ENCODE assay signal across 20 cellular contexts in genomic region chr5:146185161-146185560, GRCh38. TPM values are rescaled to one million over a fixed set of nuclear protein-coding genes. Genes with fewer than 3 reads are reported as not detected.
A peak's percentile ranks its signal among the peaks of the same experiment; 100 is the strongest.
DNase-seq lines count a peak whose midpoint lies in the region; ATAC-seq and TF ChIP-seq lines count a peak whose summit lies in the region.
"Had no signal": no experiment of that assay in that cellular context is flagged by ENCODE, and none has a peak within 500 bp of the region (broad histone marks: within the 10 kb centered on the region; RNA-seq: fewer than 3 reads in every experiment).

No MANE protein-coding gene starts in this region.

- no peak overlapping the region for H3K9ac ChIP-seq in mammary epithelial cell (ENCODE audit: insufficient read depth, low read length)
- H3K9ac ChIP-seq: parathyroid adenoma had no signal

- no peaks in the 10 kb centered on the region for H3K27me3 ChIP-seq in CD4-positive, alpha-beta memory T cell (ENCODE audit: insufficient read depth, low read length)
- no peaks in the 10 kb centered on the region for H3K27me3 ChIP-seq in mammary epithelial cell (ENCODE audit: insufficient read depth, low read length)
- H3K27me3 ChIP-seq: colonic mucosa, heart right ventricle, stomach had no signal

- H3K4me1 ChIP-seq in CD4-positive, alpha-beta memory T cell (ENCODE audit: insufficient read depth, low read length) = peaks cover 25% of the 10 kb centered on the region
- peaks cover 10% of the 10 kb centered on the region for H3K4me1 ChIP-seq in mammary epithelial cell (ENCODE audit: insufficient read depth, low read length)
- H3K4me1 ChIP-seq: parathyroid adenoma had no signal

- CTCF ChIA-PET in CD4-positive, alpha-beta memory T cell (lab: Charles Lee; ENCODE audit: partially characterized antibody) = interaction anchor here (1.9 kb wide), 1 partner anchor 16 kb away, joined by 5 read pairs; no protein-coding TSS in a partner anchor
- CTCF ChIA-PET in mammary epithelial cell (lab: Charles Lee; ENCODE audit: low non-redundant PET) = no interaction called here

- no peak overlapping the region for H3K4me2 ChIP-seq in mammary epithelial cell (ENCODE audit: insufficient read depth, low read depth, low read length)

- no peak for ATAC-seq in HG03139 (IDR thresholded peaks at IDR 0.05; ENCODE audit: unreplicated experiment)
- ATAC-seq: activated CD4-positive, CD25-positive, alpha-beta regulatory T cell treated with anti-CD3 and anti-CD28 coated beads, Interleukin-2, amount 50 U/mL, for 24 hours; esophagus mucosa; HCT116; heart right ventricle had no signal

- in situ Hi-C loops in mammary epithelial cell (cut with MboI; ENCODE audit: low sequenced_read_pairs in 2 of 2) (no loop called here), GM13976 (cut with MboI; ENCODE audit: low sequenced_read_pairs, unreplicated experiment) (no loop called here)

- peak; percentile 78 for DNase-seq in A172 (ENCODE audit: low spot score)
- no peak for DNase-seq in CD4-positive, alpha-beta memory T cell
- DNase-seq in MV-4-11 (lab: John Stamatoyannopoulos, UW) = peak; percentile 13
- peak; percentile 23 for DNase-seq in mammary epithelial cell
- no peak for DNase-seq in NCI-H510A treated with DMSO at 0.1 percent for 48 hours (lab: John Stamatoyannopoulos, UW)
- DNase-seq in GM13976 (ENCODE audit: low spot score) = no peak
- DNase-seq in activated gamma-delta T cell treated with Interleukin-2 at 50 U/mL for 16 hours = no peak
- DNase-seq: amniotic stem cell, colonic mucosa, DMS79, heart right ventricle, KG1, kidney glomerular epithelial cell, stomach had no signal

- peaks cover 19% of the 10 kb centered on the region for H3K79me2 ChIP-seq in mammary epithelial cell (ENCODE audit: insufficient read depth, low read length)

- TF ChIP-seq CTCF in mammary epithelial cell (conservative IDR thresholded peaks at IDR 0.05 in 1 of 2, IDR thresholded peaks at IDR 0.05 in 1 of 2; ENCODE audit: extremely low read depth in 1 of 2, insufficient read depth in 1 of 2, low read depth in 1 of 2, low read length in 2 of 2) (no peak), GM13976 (IDR thresholded peaks at IDR 0.05; ENCODE audit: borderline replicate concordance, control extremely low read depth, extremely low read depth, insufficient read depth, missing control alignments) (no peak)

- no peak overlapping the region for H3K4me3 ChIP-seq in CD4-positive, alpha-beta memory T cell (ENCODE audit: low read length in 2 of 2)
- H3K4me3 ChIP-seq in mammary epithelial cell (replicated peaks in 1 of 3; ENCODE audit: insufficient read depth in 1 of 3, low read depth in 2 of 3, low read length in 3 of 3) = no peak overlapping the region
- H3K4me3 ChIP-seq: colonic mucosa, heart right ventricle, stomach had no signal

- POLR2A ChIA-PET in CD4-positive, alpha-beta memory T cell (lab: Charles Lee; ENCODE audit: partially characterized antibody) = interaction anchor here (1.3 kb wide), 1 partner anchor 18 kb away, joined by 6 read pairs; the partner anchor contains the start of gene RBM27

- no peak overlapping the region for H3K27ac ChIP-seq in CD4-positive, alpha-beta memory T cell (ENCODE audit: low read depth, low read length)
- H3K27ac ChIP-seq in mammary epithelial cell (ENCODE audit: insufficient read depth, low read depth, low read length) = no peak overlapping the region
- H3K27ac ChIP-seq: colonic mucosa, heart right ventricle, parathyroid adenoma, stomach had no signal

- H2AFZ ChIP-seq in mammary epithelial cell (ENCODE audit: low read depth, low read length) = peak overlapping the region; percentile 5
- H2AFZ ChIP-seq: parathyroid adenoma had no signal

- H4K20me1 ChIP-seq in mammary epithelial cell (ENCODE audit: insufficient read depth, low read length) = no peaks in the 10 kb centered on the region

- dilution Hi-C loops in mammary epithelial cell (cut with HindIII; ENCODE audit: low sequenced_read_pairs) = no loop called here

- H3K4me1 Mint-ChIP-seq in CD4-positive, alpha-beta memory T cell = peaks cover 8 to 23% (median 17%) of the 10 kb centered on the region in 4 donors

- 47% methylated on average over 2 of the region's 2 CpGs for WGBS in mammary epithelial cell (ENCODE audit: low coverage, missing lambda C conversion rate)

- peaks cover 0 to 9% of the 10 kb centered on the region in 2 donors for H3K36me3 Mint-ChIP-seq in CD4-positive, alpha-beta memory T cell
- H3K36me3 Mint-ChIP-seq: mesothelial cell of epicardium had no signal

- peaks cover 0 to 2% (median 0%) of the 10 kb centered on the region in 8 donors for H3K9me3 Mint-ChIP-seq in CD4-positive, alpha-beta memory T cell
- H3K9me3 Mint-ChIP-seq: mesothelial cell of epicardium had no signal

- H3K4me3 Mint-ChIP-seq in CD4-positive, alpha-beta memory T cell = peak overlapping the region in 5 of 8 donors; percentile 6 to 44 (median 26)
- H3K4me3 Mint-ChIP-seq: mesothelial cell of epicardium had no signal

- peak overlapping the region in 4 of 7 donors; percentile 5 to 65 (median 29) for H3K27ac Mint-ChIP-seq in CD4-positive, alpha-beta memory T cell
- H3K27ac Mint-ChIP-seq: mesothelial cell of epicardium had no signal

- intact Hi-C loops in CD4-positive, alpha-beta memory T cell (cut with micrococcal nuclease) = no loop called here
- intact Hi-C loops in mammary epithelial cell (cut with micrococcal nuclease) = loop anchor here (10.0 kb wide), 1 partner anchor 240 kb away; no protein-coding TSS in a partner anchor

- no peaks in the 10 kb centered on the region for H3K9me3 ChIP-seq in CD4-positive, alpha-beta memory T cell (ENCODE audit: control insufficient read depth in 1 of 2, low read length in 2 of 2)
- H3K9me3 ChIP-seq in mammary epithelial cell (replicated peaks; ENCODE audit: insufficient read depth, low read length) = no peaks in the 10 kb centered on the region
- H3K9me3 ChIP-seq: colonic mucosa, heart right ventricle, stomach had no signal

- peaks cover 0 to 1% of the 10 kb centered on the region in 2 donors for H3K27me3 Mint-ChIP-seq in CD4-positive, alpha-beta memory T cell

- no TSS peak for BruUV-seq in mammary epithelial cell (replicated peaks; lab: Mats Ljungman, UMichigan)

- no peaks in the 10 kb centered on the region for H3K36me3 ChIP-seq in CD4-positive, alpha-beta memory T cell (ENCODE audit: insufficient read depth, low read length)
- H3K36me3 ChIP-seq in mammary epithelial cell (ENCODE audit: insufficient read depth, low read length) = no peaks in the 10 kb centered on the region
- H3K36me3 ChIP-seq: colonic mucosa, stomach had no signal

RNA-seq across cellular contexts. Expression of gene LARS1, which starts 2.7 kb away (rescaled TPM):
- total RNA-seq in A172 (2014; rRNA removed; shearing (Covaris generic)) = 146 and 151 TPM in 2 replicates
- total RNA-seq in CD4-positive, alpha-beta memory T cell = 100 to 1,000 TPM; 131 to 135 TPM
- polyA plus RNA-seq in CD4-positive, alpha-beta memory T cell = 100 to 1,000 TPM; 113 to 116 TPM
- 100 to 1,000 TPM in 1 of 2 donors, 10 to 100 TPM in 1; 63.2 to 119 TPM for total RNA-seq in mammary epithelial cell
- polyA plus RNA-seq in mammary epithelial cell = 9.6 TPM
- 73.0 TPM for polyA minus RNA-seq in mammary epithelial cell

RNA-seq across cellular contexts. Expression of gene RBM27, which starts 18.2 kb away (rescaled TPM):
- 40.4 and 46.6 TPM in 2 replicates for total RNA-seq in A172 (2014; rRNA removed; shearing (Covaris generic))
- 10 to 100 TPM; 25.7 to 32.3 TPM for total RNA-seq in CD4-positive, alpha-beta memory T cell
- polyA plus RNA-seq in CD4-positive, alpha-beta memory T cell = 1 to 10 TPM; 5.5 to 6.0 TPM
- total RNA-seq in mammary epithelial cell = 10 to 100 TPM; 18.4 to 25.5 TPM
- polyA plus RNA-seq in mammary epithelial cell = 11.2 TPM
- 40.9 TPM for polyA minus RNA-seq in mammary epithelial cell

Comparison
In these comparisons a context has a peak if more than half of its experiments do, and no peak if none do; other contexts are left out.
1. DNase-seq: peak in A172 (single experiment), MV-4-11 (single experiment) and mammary epithelial cell (single experiment); none in CD4-positive, alpha-beta memory T cell (0 of 5), NCI-H510A treated with DMSO at 0.1 percent for 48 hours (single experiment), GM13976 (single experiment) and activated gamma-delta T cell treated with Interleukin-2 at 50 U/mL for 16 hours (single experiment).